ENCODE assay signal across 14 cellular contexts in the genomic region with DNA sequence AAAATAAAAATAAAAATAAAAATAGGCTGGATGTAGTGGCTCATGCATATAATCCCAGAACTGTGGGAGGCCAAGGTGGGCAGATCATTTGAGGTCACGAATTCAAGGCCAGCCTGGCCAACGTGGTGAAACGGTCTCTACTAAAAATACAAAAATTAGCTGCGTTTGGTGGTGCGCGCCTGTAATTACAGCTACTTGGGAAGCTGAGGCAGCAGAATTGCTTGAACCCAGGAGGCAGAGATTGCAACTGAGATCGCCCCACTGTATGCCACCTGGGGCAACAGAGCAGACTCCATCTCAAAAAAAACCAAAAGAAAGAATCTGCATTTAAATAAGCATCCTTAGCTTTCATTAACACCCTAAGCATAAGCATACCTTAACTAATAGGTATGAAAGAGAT. TPM values are rescaled to one million over a fixed set of nuclear protein-coding genes. Genes with fewer than 3 reads are reported as not detected.
DNase-seq lines count a peak whose midpoint lies in the region; ATAC-seq and TF ChIP-seq lines count a peak whose summit lies in the region.
"Had no signal": no experiment of that assay in that cellular context is flagged by ENCODE, and none has a peak within 500 bp of the region (broad histone marks: within the 10 kb centered on the region; RNA-seq: fewer than 3 reads in every experiment).

No MANE protein-coding gene starts in this region.

- ATAC-seq in foreskin keratinocyte: no peak
- ATAC-seq in GM19455 (IDR thresholded peaks at IDR 0.05; ENCODE audit: unreplicated experiment): no peak

- peaks cover 96% of the 10 kb centered on the region for H3F3A ChIP-seq in PC-9 (ENCODE audit: insufficient read depth, low read depth)

- H3K9ac ChIP-seq in BLaER1 treated with 17β-estradiol and CSF1 and Interleukin-3, amounts not matched to agents 10 nM and 100 nM: peak overlapping the region in 5 of 11 experiments; percentile 75 to 90 (median 83); a peak in 6 of 22 replicates
- no peak overlapping the region for H3K9ac ChIP-seq in skeletal muscle satellite cell (ENCODE audit: low read depth, low read length)

- H3K9me2 ChIP-seq in PC-9 (ENCODE audit: insufficient read depth): no peaks in the 10 kb centered on the region

- peak overlapping the region in 7 of 11 experiments; percentile 94 to 99 (median 96); a peak in 13 of 22 replicates for H3K27ac ChIP-seq in BLaER1 treated with 17β-estradiol and CSF1 and Interleukin-3, amounts not matched to agents 10 nM and 100 nM
- H3K27ac ChIP-seq in PC-9: peak overlapping the region; percentile 67
- peak overlapping the region; percentile 38 to 70 (median 57) for H3K27ac ChIP-seq in esophagus muscularis mucosa (replicated peaks in 1 of 4)
- no peak overlapping the region for H3K27ac ChIP-seq in foreskin keratinocyte
- H3K27ac ChIP-seq: HL-60 had no signal

- CTCF ChIA-PET in PC-9 (lab: Charles Lee): interaction anchor here (0.5 to 2.6 kb wide), 10 partner anchors 11 to 605 kb away, joined by 3 to 32 read pairs (median 5); a partner anchor contains a TSS

- no peak for TF ChIP-seq EP300 in esophagus muscularis mucosa (IDR thresholded peaks at IDR 0.05)

- peaks cover 24 to 63% (median 49%) of the 10 kb centered on the region in 11 experiments for H3K36me3 ChIP-seq in BLaER1 treated with 17β-estradiol and CSF1 and Interleukin-3, amounts not matched to agents 10 nM and 100 nM
- H3K36me3 ChIP-seq in PC-9 (ENCODE audit: low read depth) (peaks cover 26% of the 10 kb centered on the region), esophagus muscularis mucosa (peaks cover 4 to 19% (median 15%) of the 10 kb centered on the region in 4 donors), skeletal muscle satellite cell (ENCODE audit: insufficient read depth, low read length) (peaks cover 36% of the 10 kb centered on the region)

- no peak for TF ChIP-seq POLR2A in esophagus muscularis mucosa (IDR thresholded peaks at IDR 0.05; ENCODE audit: low read depth)

- 74% methylated on average over 7 of the region's 7 CpGs for WGBS in esophagus muscularis mucosa

- no peak for DNase-seq in PC-9
- no peak for DNase-seq in esophagus muscularis mucosa (ENCODE audit: extremely low spot score)
- no peak for DNase-seq in foreskin keratinocyte
- no peak for DNase-seq in NCI-H82 treated with DMSO at 0.1 percent for 48 hours (lab: John Stamatoyannopoulos, UW; ENCODE audit: unreplicated experiment)
- no peak for DNase-seq in C1 segment of cervical spinal cord (lab: John Stamatoyannopoulos, UW)
- DNase-seq: activated CD8-positive, alpha-beta T cell treated with anti-CD3 and anti-CD28 coated beads for 36 hours; KG1; NCI-H1105 treated with DMSO at 0.1 percent for 48 hours; NCI-H2171 treated with DMSO at 0.1 percent for 48 hours; nephron progenitor cell had no signal

- peaks cover 64 to 99% (median 80%) of the 10 kb centered on the region in 10 experiments for H3K4me1 ChIP-seq in BLaER1 treated with 17β-estradiol and CSF1 and Interleukin-3, amounts not matched to agents 10 nM and 100 nM
- peaks cover 35% of the 10 kb centered on the region for H3K4me1 ChIP-seq in PC-9 (replicated peaks; ENCODE audit: insufficient read depth)
- peaks cover 76 to 99% (median 98%) of the 10 kb centered on the region in 4 donors for H3K4me1 ChIP-seq in esophagus muscularis mucosa
- peaks cover 60% of the 10 kb centered on the region for H3K4me1 ChIP-seq in skeletal muscle satellite cell (ENCODE audit: control insufficient read depth, insufficient read depth, low read length)
- H3K4me1 ChIP-seq in foreskin keratinocyte: peaks cover 24% of the 10 kb centered on the region

- no TSS peak for BruUV-seq in PC-9 (replicated peaks; lab: Mats Ljungman, UMichigan)

- POLR2A ChIA-PET in PC-9 (lab: Charles Lee; ENCODE audit: unreplicated experiment): no interaction called here

- H3K4me3 ChIP-seq in BLaER1 treated with 17β-estradiol and CSF1 and Interleukin-3, amounts not matched to agents 10 nM and 100 nM: no peak overlapping the region
- H3K4me3 ChIP-seq in PC-9 (no peak overlapping the region), esophagus muscularis mucosa (no peak overlapping the region), skeletal muscle satellite cell (ENCODE audit: low read length) (no peak overlapping the region)

- TF ChIP-seq CTCF in PC-9 (conservative IDR thresholded peaks at IDR 0.05) (no peak), esophagus muscularis mucosa (IDR thresholded peaks at IDR 0.05) (no peak), foreskin keratinocyte (conservative IDR thresholded peaks at IDR 0.05) (no peak)

- peaks cover 100% of the 10 kb centered on the region for H3K79me2 ChIP-seq in PC-9 (ENCODE audit: low read depth)

- H3K9me3 ChIP-seq in BLaER1 treated with 17β-estradiol and CSF1 and Interleukin-3, amounts not matched to agents 10 nM and 100 nM (replicated peaks in 1 of 11): no peaks in the 10 kb centered on the region
- H3K9me3 ChIP-seq in PC-9 (ENCODE audit: insufficient read depth, low read depth) (no peaks in the 10 kb centered on the region), esophagus muscularis mucosa (no peaks in the 10 kb centered on the region), skeletal muscle satellite cell (replicated peaks; ENCODE audit: low read length) (no peaks in the 10 kb centered on the region)

- peak overlapping the region; percentile 37 to 100 (median 87); a peak in 18 of 22 replicates for H3K4me2 ChIP-seq in BLaER1 treated with 17β-estradiol and CSF1 and Interleukin-3, amounts not matched to agents 10 nM and 100 nM
- H3K4me2 ChIP-seq in PC-9 (0 out of 2 replicates have a peak overlapping the region, but pooled peaks have one; percentile 36), skeletal muscle satellite cell (ENCODE audit: low read length) (peak overlapping the region; percentile 36)

- no peaks in the 10 kb centered on the region for H3K27me3 ChIP-seq in BLaER1 treated with 17β-estradiol and CSF1 and Interleukin-3, amounts not matched to agents 10 nM and 100 nM
- no peaks in the 10 kb centered on the region for H3K27me3 ChIP-seq in PC-9 (ENCODE audit: insufficient read depth, low read depth)
- no peaks in the 10 kb centered on the region for H3K27me3 ChIP-seq in esophagus muscularis mucosa
- H3K27me3 ChIP-seq in skeletal muscle satellite cell (ENCODE audit: control insufficient read depth, insufficient read depth, low read length): no peaks in the 10 kb centered on the region
- H3K27me3 ChIP-seq in foreskin keratinocyte: no peaks in the 10 kb centered on the region

- H2AFZ ChIP-seq in PC-9: no peak overlapping the region

- H4K20me1 ChIP-seq in BLaER1 treated with 17β-estradiol and CSF1 and Interleukin-3, amounts not matched to agents 10 nM and 100 nM: peaks cover 57 to 100% (median 83%) of the 10 kb centered on the region in 11 experiments
- H4K20me1 ChIP-seq in PC-9 (ENCODE audit: insufficient read depth): peaks cover 99% of the 10 kb centered on the region

- intact Hi-C loops in PC-9 (cut with micrococcal nuclease; ENCODE audit: unreplicated experiment): loop anchor here (5.0 to 10.0 kb wide), 2 partner anchors 91 to 279 kb away; a partner anchor contains a TSS
- intact Hi-C loops in esophagus muscularis mucosa (cut with DNase I): loop anchor here (2.0 to 5.0 kb wide), 3 partner anchors 33 to 146 kb away; no protein-coding TSS in a partner anchor

RNA-seq across cellular contexts. Expression of a gene that starts 33.8 kb away (rescaled TPM):
- 841 and 1,140 TPM in 2 replicates for total RNA-seq in PC-9 (2021)
- 100 to 1,000 TPM; 329 to 408 (median 364) TPM for total RNA-seq in esophagus muscularis mucosa
- 623 and 650 TPM in 2 replicates for total RNA-seq in skeletal muscle satellite cell (2012; rRNA removed)
- 582 and 629 TPM in 2 replicates for total RNA-seq in foreskin keratinocyte
- polyA plus RNA-seq in foreskin keratinocyte: 540 and 664 TPM in 2 replicates

Comparison
In these comparisons a context has a peak if more than half of its experiments do, and no peak if none do; other contexts are left out.
1. H3K4me2 ChIP-seq: peak in every context shown above with its lines; median percentile 87 in BLaER1 treated with 17β-estradiol and CSF1 and Interleukin-3, amounts not matched to agents 10 nM and 100 nM; 36 in PC-9; 36 in skeletal muscle satellite cell.